Comparison of ENCODE assay signal across 1 cellular context in the genomic region with DNA sequence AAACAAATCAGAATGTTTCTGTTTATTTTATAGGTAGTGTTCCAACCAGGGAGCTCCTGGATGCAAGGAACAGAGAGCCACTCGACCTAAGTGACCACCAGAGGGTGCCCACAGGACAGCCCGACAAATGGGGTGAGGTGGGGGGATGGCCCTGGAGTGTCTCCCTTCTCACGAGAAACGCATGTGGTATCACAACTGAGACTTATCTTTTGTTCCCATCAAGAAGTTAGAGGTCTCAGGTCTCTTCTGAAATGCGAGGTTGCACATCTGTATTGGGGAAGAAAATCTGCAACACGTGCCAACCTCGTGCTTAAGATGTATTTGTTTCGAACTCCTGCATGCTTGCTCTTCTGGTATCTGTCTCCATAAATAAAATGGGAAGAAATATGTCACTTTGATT.
A peak's percentile ranks its signal among the peaks of the same experiment; 100 is the strongest.
TF ChIP-seq lines count a peak whose summit lies in the region.

No MANE protein-coding gene starts in this region.

TF ChIP-seq in GM12878, 131 proteins besides CTCF, POLR2A, EP300 and RAD21 (continued from another document):
- TF ChIP-seq, protein P1, sequence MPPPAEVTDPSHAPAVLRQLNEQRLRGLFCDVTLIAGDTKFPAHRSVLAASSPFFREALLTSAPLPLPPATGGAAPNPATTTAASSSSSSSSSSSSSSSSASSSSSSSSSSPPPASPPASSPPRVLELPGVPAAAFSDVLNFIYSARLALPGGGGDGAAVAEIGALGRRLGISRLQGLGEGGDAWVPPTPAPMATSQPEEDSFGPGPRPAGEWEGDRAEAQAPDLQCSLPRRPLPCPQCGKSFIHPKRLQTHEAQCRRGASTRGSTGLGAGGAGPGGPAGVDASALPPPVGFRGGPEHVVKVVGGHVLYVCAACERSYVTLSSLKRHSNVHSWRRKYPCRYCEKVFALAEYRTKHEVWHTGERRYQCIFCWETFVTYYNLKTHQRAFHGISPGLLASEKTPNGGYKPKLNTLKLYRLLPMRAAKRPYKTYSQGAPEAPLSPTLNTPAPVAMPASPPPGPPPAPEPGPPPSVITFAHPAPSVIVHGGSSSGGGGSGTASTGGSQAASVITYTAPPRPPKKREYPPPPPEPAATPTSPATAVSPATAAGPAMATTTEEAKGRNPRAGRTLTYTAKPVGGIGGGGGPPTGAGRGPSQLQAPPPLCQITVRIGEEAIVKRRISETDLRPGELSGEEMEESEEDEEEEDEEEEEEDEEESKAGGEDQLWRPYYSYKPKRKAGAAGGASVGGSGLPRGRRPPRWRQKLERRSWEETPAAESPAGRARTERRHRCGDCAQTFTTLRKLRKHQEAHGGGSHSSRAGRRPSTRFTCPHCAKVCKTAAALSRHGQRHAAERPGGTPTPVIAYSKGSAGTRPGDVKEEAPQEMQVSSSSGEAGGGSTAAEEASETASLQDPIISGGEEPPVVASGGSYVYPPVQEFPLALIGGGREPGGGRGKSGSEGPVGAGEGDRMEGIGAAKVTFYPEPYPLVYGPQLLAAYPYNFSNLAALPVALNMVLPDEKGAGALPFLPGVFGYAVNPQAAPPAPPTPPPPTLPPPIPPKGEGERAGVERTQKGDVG (CRISPR knock-in tag; IDR thresholded peaks at IDR 0.05), result no peak
- TF ChIP-seq YBX1 (IDR thresholded peaks at IDR 0.05) (no peak), SP1 (IDR thresholded peaks at IDR 0.05; ENCODE audit: low read depth, low read length) (no peak), RCOR1 (conservative IDR thresholded peaks at IDR 0.05; ENCODE audit: low read depth, low read length) (no peak), WRNIP1 (IDR thresholded peaks at IDR 0.05; ENCODE audit: borderline replicate concordance, low read depth, low read length) (no peak), MEF2B (IDR thresholded peaks at IDR 0.05; ENCODE audit: partially characterized antibody, poor library complexity, severe bottlenecking) (no peak), CREB1 (IDR thresholded peaks at IDR 0.05; ENCODE audit: low read depth) (no peak), KDM1A (IDR thresholded peaks at IDR 0.05; ENCODE audit: borderline replicate concordance) (no peak), SMARCA5 (IDR thresholded peaks at IDR 0.05) (no peak), CBFB (IDR thresholded peaks at IDR 0.05; ENCODE audit: low read depth) (no peak), GABPA (IDR thresholded peaks at IDR 0.05; ENCODE audit: low read depth) (no peak), IKZF1 (conservative IDR thresholded peaks at IDR 0.05) (no peak), SMC3 (IDR thresholded peaks at IDR 0.05; ENCODE audit: borderline replicate concordance, low read length) (peak; percentile 48; the same call in 1 of the 2 replicates), RAD51 (IDR thresholded peaks at IDR 0.05) (no peak), LARP7 (IDR thresholded peaks at IDR 0.05) (no peak), BHLHE40 (IDR thresholded peaks at IDR 0.05; ENCODE audit: borderline replicate concordance in 1 of 2, low read depth in 2 of 2, low read length in 1 of 2) (peak; percentile 12 to 51; a peak in 1 of 4 replicates)
- TF ChIP-seq, protein P2, sequence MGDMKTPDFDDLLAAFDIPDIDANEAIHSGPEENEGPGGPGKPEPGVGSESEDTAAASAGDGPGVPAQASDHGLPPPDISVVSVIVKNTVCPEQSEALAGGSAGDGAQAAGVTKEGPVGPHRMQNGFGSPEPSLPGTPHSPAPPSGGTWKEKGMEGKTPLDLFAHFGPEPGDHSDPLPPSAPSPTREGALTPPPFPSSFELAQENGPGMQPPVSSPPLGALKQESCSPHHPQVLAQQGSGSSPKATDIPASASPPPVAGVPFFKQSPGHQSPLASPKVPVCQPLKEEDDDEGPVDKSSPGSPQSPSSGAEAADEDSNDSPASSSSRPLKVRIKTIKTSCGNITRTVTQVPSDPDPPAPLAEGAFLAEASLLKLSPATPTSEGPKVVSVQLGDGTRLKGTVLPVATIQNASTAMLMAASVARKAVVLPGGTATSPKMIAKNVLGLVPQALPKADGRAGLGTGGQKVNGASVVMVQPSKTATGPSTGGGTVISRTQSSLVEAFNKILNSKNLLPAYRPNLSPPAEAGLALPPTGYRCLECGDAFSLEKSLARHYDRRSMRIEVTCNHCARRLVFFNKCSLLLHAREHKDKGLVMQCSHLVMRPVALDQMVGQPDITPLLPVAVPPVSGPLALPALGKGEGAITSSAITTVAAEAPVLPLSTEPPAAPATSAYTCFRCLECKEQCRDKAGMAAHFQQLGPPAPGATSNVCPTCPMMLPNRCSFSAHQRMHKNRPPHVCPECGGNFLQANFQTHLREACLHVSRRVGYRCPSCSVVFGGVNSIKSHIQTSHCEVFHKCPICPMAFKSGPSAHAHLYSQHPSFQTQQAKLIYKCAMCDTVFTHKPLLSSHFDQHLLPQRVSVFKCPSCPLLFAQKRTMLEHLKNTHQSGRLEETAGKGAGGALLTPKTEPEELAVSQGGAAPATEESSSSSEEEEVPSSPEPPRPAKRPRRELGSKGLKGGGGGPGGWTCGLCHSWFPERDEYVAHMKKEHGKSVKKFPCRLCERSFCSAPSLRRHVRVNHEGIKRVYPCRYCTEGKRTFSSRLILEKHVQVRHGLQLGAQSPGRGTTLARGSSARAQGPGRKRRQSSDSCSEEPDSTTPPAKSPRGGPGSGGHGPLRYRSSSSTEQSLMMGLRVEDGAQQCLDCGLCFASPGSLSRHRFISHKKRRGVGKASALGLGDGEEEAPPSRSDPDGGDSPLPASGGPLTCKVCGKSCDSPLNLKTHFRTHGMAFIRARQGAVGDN (IDR thresholded peaks at IDR 0.05), result peak; percentile 36; the same call in 1 of the 2 replicates
- TF ChIP-seq, protein P3, sequence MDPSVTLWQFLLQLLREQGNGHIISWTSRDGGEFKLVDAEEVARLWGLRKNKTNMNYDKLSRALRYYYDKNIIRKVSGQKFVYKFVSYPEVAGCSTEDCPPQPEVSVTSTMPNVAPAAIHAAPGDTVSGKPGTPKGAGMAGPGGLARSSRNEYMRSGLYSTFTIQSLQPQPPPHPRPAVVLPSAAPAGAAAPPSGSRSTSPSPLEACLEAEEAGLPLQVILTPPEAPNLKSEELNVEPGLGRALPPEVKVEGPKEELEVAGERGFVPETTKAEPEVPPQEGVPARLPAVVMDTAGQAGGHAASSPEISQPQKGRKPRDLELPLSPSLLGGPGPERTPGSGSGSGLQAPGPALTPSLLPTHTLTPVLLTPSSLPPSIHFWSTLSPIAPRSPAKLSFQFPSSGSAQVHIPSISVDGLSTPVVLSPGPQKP (IDR thresholded peaks at IDR 0.05; ENCODE audit: low read depth, low read length), result no peak
- TF ChIP-seq, protein P4, sequence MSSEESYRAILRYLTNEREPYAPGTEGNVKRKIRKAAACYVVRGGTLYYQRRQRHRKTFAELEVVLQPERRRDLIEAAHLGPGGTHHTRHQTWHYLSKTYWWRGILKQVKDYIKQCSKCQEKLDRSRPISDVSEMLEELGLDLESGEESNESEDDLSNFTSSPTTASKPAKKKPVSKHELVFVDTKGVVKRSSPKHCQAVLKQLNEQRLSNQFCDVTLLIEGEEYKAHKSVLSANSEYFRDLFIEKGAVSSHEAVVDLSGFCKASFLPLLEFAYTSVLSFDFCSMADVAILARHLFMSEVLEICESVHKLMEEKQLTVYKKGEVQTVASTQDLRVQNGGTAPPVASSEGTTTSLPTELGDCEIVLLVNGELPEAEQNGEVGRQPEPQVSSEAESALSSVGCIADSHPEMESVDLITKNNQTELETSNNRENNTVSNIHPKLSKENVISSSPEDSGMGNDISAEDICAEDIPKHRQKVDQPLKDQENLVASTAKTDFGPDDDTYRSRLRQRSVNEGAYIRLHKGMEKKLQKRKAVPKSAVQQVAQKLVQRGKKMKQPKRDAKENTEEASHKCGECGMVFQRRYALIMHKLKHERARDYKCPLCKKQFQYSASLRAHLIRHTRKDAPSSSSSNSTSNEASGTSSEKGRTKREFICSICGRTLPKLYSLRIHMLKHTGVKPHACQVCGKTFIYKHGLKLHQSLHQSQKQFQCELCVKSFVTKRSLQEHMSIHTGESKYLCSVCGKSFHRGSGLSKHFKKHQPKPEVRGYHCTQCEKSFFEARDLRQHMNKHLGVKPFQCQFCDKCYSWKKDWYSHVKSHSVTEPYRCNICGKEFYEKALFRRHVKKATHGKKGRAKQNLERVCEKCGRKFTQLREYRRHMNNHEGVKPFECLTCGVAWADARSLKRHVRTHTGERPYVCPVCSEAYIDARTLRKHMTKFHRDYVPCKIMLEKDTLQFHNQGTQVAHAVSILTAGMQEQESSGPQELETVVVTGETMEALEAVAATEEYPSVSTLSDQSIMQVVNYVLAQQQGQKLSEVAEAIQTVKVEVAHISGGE (CRISPR knock-in tag; IDR thresholded peaks at IDR 0.05), result no peak
- TF ChIP-seq, protein P5, sequence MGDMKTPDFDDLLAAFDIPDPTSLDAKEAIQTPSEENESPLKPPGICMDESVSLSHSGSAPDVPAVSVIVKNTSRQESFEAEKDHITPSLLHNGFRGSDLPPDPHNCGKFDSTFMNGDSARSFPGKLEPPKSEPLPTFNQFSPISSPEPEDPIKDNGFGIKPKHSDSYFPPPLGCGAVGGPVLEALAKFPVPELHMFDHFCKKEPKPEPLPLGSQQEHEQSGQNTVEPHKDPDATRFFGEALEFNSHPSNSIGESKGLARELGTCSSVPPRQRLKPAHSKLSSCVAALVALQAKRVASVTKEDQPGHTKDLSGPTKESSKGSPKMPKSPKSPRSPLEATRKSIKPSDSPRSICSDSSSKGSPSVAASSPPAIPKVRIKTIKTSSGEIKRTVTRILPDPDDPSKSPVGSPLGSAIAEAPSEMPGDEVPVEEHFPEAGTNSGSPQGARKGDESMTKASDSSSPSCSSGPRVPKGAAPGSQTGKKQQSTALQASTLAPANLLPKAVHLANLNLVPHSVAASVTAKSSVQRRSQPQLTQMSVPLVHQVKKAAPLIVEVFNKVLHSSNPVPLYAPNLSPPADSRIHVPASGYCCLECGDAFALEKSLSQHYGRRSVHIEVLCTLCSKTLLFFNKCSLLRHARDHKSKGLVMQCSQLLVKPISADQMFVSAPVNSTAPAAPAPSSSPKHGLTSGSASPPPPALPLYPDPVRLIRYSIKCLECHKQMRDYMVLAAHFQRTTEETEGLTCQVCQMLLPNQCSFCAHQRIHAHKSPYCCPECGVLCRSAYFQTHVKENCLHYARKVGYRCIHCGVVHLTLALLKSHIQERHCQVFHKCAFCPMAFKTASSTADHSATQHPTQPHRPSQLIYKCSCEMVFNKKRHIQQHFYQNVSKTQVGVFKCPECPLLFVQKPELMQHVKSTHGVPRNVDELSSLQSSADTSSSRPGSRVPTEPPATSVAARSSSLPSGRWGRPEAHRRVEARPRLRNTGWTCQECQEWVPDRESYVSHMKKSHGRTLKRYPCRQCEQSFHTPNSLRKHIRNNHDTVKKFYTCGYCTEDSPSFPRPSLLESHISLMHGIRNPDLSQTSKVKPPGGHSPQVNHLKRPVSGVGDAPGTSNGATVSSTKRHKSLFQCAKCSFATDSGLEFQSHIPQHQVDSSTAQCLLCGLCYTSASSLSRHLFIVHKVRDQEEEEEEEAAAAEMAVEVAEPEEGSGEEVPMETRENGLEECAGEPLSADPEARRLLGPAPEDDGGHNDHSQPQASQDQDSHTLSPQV (IDR thresholded peaks at IDR 0.05), result no peak
